Comparison of ENCODE assay signal across 1 cellular context in genomic region chr19:38339001-38339400, GRCh38.
TF ChIP-seq lines count a peak whose summit lies in the region.

No MANE protein-coding gene starts in this region.

TF ChIP-seq in SK-N-SH treated with all-trans-retinoic acid at 6 μM for 48 hours, 23 proteins besides CTCF, POLR2A, EP300 and RAD21:
- TF ChIP-seq TCF4 (CRISPR knock-in tag; IDR thresholded peaks at IDR 0.05; ENCODE audit: borderline replicate concordance) = peak; percentile 18; the same call in 1 of the 2 replicates
TF ChIP-seq in SK-N-SH treated with all-trans-retinoic acid at 6 μM for 48 hours: peak in this region for 1; not testable (repeated sequence) for 22.
